Comparison of ENCODE assay signal across 31 cellular contexts in genomic region chr7:32559480-32559879, GRCh38.
"Had no signal": no experiment of that assay in that cellular context is flagged by ENCODE, and none has a peak within 500 bp of the region (broad histone marks: within the 10 kb centered on the region; RNA-seq: fewer than 3 reads in every experiment).

No MANE protein-coding gene starts in this region.

- H3K27ac Mint-ChIP-seq: activated CD8-positive, alpha-beta memory T cell treated with anti-CD3 and anti-CD28 coated beads, Interleukin-2, amount 10 ng/mL, durations not matched to agents 7 days and 5 days; activated naive CD4-positive, alpha-beta T cell treated with anti-CD3 and anti-CD28 coated beads, Interleukin-2, amount 10 ng/mL, durations not matched to agents 7 days and 5 days; activated naive CD8-positive, alpha-beta T cell treated with anti-CD3 and anti-CD28 coated beads, Interleukin-2, amount 10 ng/mL, durations not matched to agents 7 days and 5 days; activated T-helper 2 cell treated with anti-CD3 and anti-CD28 coated beads, Interferon-gamma antibody, Interleukin-2, Interleukin-4, amounts not matched to agents 10 μg/mL and 5 μg/mL and 100 μg/mL, durations not matched to agents 14 hours and 24 hours and 36 hours; IgD-negative memory B cell; T-helper 1 cell treated with Interleukin-12 subunit alpha and Interleukin-12 subunit beta and Interleukin-4 antibody, amounts not matched to agents 30 μg/mL and 1 μg/mL, for 36 hours; WTC11 had no signal

- DNase-seq: activated CD4-positive, alpha-beta T cell treated with anti-CD3 and anti-CD28 coated beads for 48 hours; activated CD4-positive, alpha-beta T cell treated with anti-CD3 and anti-CD28 coated beads, Interleukin-2, amount 50 U/mL, for 48 hours; activated CD4-positive, CD25-positive, alpha-beta regulatory T cell treated with anti-CD3 and anti-CD28 coated beads, Interleukin-2, amount 50 U/mL, for 72 hours; activated CD8-positive, alpha-beta memory T cell treated with anti-CD3 and anti-CD28 coated beads, Interleukin-2, amount 10 ng/mL, durations not matched to agents 7 days and 5 days; activated gamma-delta T cell treated with Interleukin-2 at 50 U/mL for 16 hours; activated naive CD4-positive, alpha-beta T cell treated with anti-CD3 and anti-CD28 coated beads, Interleukin-2, amount 10 ng/mL, durations not matched to agents 7 days and 5 days; activated naive CD8-positive, alpha-beta T cell treated with anti-CD3 and anti-CD28 coated beads, Interleukin-2, amount 10 ng/mL, durations not matched to agents 7 days and 5 days; activated T-cell treated with anti-CD3 and anti-CD28 coated beads, Interleukin-2, amount 50 U/mL, for 48 hours; aorta; caudate nucleus; colonic mucosa; KG1; NCI-H1048; NCI-H146; NCI-H2029; NCI-H2107; NCI-H2171 treated with DMSO at 0.1 percent for 48 hours; NCI-H226; NCI-H526; NK-92 treated with Interleukin-12 subunit alpha and Interleukin-12 subunit beta, amount 100 ng/mL, for 24 hours; OCI-M1; RPMI8226 had no signal

- H3K27me3 Mint-ChIP-seq: activated CD8-positive, alpha-beta memory T cell treated with anti-CD3 and anti-CD28 coated beads, Interleukin-2, amount 10 ng/mL, durations not matched to agents 7 days and 5 days; activated naive CD4-positive, alpha-beta T cell treated with anti-CD3 and anti-CD28 coated beads, Interleukin-2, amount 10 ng/mL, durations not matched to agents 7 days and 5 days; activated naive CD8-positive, alpha-beta T cell treated with anti-CD3 and anti-CD28 coated beads, Interleukin-2, amount 10 ng/mL, durations not matched to agents 7 days and 5 days; IgD-negative memory B cell had no signal

- H3K9me3 ChIP-seq: breast epithelium, colonic mucosa, SJSA1 had no signal

- H3K4me3 ChIP-seq: breast epithelium, colonic mucosa, SJSA1 had no signal

- H3K9me3 Mint-ChIP-seq: activated naive CD4-positive, alpha-beta T cell treated with anti-CD3 and anti-CD28 coated beads, Interleukin-2, amount 10 ng/mL, durations not matched to agents 7 days and 5 days; activated naive CD8-positive, alpha-beta T cell treated with anti-CD3 and anti-CD28 coated beads, Interleukin-2, amount 10 ng/mL, durations not matched to agents 7 days and 5 days; activated T-helper 2 cell treated with anti-CD3 and anti-CD28 coated beads, Interferon-gamma antibody, Interleukin-2, Interleukin-4, amounts not matched to agents 10 μg/mL and 5 μg/mL and 100 μg/mL, durations not matched to agents 14 hours and 24 hours and 36 hours; IgD-negative memory B cell; T-helper 1 cell treated with Interleukin-12 subunit alpha and Interleukin-12 subunit beta and Interleukin-4 antibody, amounts not matched to agents 30 μg/mL and 1 μg/mL, for 36 hours; WTC11 had no signal

- H3K4me3 Mint-ChIP-seq: activated CD8-positive, alpha-beta memory T cell treated with anti-CD3 and anti-CD28 coated beads, Interleukin-2, amount 10 ng/mL, durations not matched to agents 7 days and 5 days; activated naive CD4-positive, alpha-beta T cell treated with anti-CD3 and anti-CD28 coated beads, Interleukin-2, amount 10 ng/mL, durations not matched to agents 7 days and 5 days; activated naive CD8-positive, alpha-beta T cell treated with anti-CD3 and anti-CD28 coated beads, Interleukin-2, amount 10 ng/mL, durations not matched to agents 7 days and 5 days; IgD-negative memory B cell; T-helper 1 cell treated with Interleukin-12 subunit alpha and Interleukin-12 subunit beta and Interleukin-4 antibody, amounts not matched to agents 30 μg/mL and 1 μg/mL, for 36 hours; WTC11 had no signal

- H3K36me3 ChIP-seq: colonic mucosa had no signal

- ATAC-seq: activated CD8-positive, alpha-beta memory T cell treated with anti-CD3 and anti-CD28 coated beads, Interleukin-2, amount 10 ng/mL, durations not matched to agents 7 days and 5 days; Panc1; Right ventricle myocardium inferior; SK-N-SH treated with all-trans-retinoic acid at 6 μM for 48 hours; WTC11 had no signal

- H3K4me1 ChIP-seq: breast epithelium, colonic mucosa, SJSA1 had no signal

- H3K4me1 Mint-ChIP-seq: IgD-negative memory B cell had no signal
